In the genomic region with DNA sequence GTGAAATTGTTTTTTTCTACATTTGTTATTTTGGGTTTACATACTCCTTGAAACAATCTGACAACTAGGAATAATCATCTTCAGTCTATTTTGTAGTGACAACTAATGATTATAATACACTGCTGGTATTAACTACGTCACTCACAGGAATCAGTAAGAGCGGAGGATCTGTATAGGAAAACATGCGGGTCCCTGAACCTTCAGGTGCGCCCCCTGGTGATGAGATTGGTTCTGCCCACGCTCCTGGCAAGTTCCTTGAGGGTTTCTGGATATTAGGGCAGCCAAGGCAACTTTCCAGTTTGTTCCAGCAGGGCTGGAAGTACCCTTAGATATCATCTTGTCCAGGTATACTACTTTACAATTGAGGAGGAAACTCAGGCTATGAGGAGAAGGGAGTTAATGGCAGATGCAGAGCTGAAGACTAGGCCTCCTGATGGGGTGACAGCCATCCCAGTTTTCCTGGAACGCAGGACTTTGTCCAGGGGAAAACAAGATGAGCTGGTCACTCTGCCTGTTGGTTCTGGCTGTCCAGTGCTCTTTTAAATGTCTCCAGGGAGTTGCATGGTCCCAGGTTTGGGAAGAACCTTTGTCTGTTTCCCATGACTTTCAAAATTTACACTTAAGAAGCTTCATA, we compare ENCODE assay signal across 8 cellular contexts. TPM values are rescaled to one million over a fixed set of nuclear protein-coding genes. Genes with fewer than 3 reads are reported as not detected.
A peak's percentile ranks its signal among the peaks of the same experiment; 100 is the strongest.
DNase-seq lines count a peak whose midpoint lies in the region; ATAC-seq, FAIRE-seq and TF ChIP-seq lines count a peak whose summit lies in the region.

No MANE protein-coding gene starts in this region.

- H3K27me3 Mint-ChIP-seq in activated B cell treated with CpG ODN at 0.5 μM for 24 hours = no peaks in the 10 kb centered on the region

- TF ChIP-seq POLR2A in breast epithelium (IDR thresholded peaks at IDR 0.05) = no peak

- H3K4me3 ChIP-seq in AG09309 (ENCODE audit: control insufficient read depth, low read depth, low read length) = no peak overlapping the region
- H3K4me3 ChIP-seq in breast epithelium = no peak overlapping the region
- H3K4me3 ChIP-seq in kidney (ENCODE audit: low read length in 2 of 2) = no peak overlapping the region

- H3K27ac ChIP-seq in breast epithelium (no peak overlapping the region), kidney (ENCODE audit: low read depth in 2 of 2, low read length in 2 of 2) (no peak overlapping the region)

- ATAC-seq in activated B cell treated with CpG ODN at 0.5 μM for 24 hours (ENCODE audit: low read depth) (peak; percentile 82), GM21360 (IDR thresholded peaks at IDR 0.05; ENCODE audit: unreplicated experiment) (no peak)

- CTCF ChIA-PET in activated B cell treated with CpG ODN at 0.5 μM for 24 hours (lab: Charles Lee) = interaction anchor here (0.7 to 8.1 kb wide), 20 partner anchors 9 to 439 kb away, joined by 3 to 144 read pairs (median 4); a partner anchor contains a TSS

- H3K4me1 Mint-ChIP-seq in activated B cell treated with CpG ODN at 0.5 μM for 24 hours = peaks cover 5% of the 10 kb centered on the region

- no peak overlapping the region for H3K27ac Mint-ChIP-seq in activated B cell treated with CpG ODN at 0.5 μM for 24 hours

- H3K9me3 ChIP-seq in breast epithelium (no peaks in the 10 kb centered on the region), kidney (ENCODE audit: control insufficient read depth in 1 of 2, low read length in 2 of 2) (no peaks in the 10 kb centered on the region)

- H3K9me3 Mint-ChIP-seq in activated B cell treated with CpG ODN at 0.5 μM for 24 hours = no peaks in the 10 kb centered on the region

- POLR2A ChIA-PET in activated B cell treated with CpG ODN at 0.5 μM for 24 hours (lab: Charles Lee) = interaction anchor here (1.3 kb wide), 1 partner anchor 35 kb away, joined by 6 read pairs; a partner anchor contains a TSS

- intact Hi-C loops in activated B cell treated with CpG ODN at 0.5 μM for 24 hours (cut with micrococcal nuclease) (loop anchor here (1.0 kb wide), 3 partner anchors 33 to 440 kb away; no protein-coding TSS in a partner anchor), breast epithelium (cut with DNase I; ENCODE audit: low total_unique reads) (no loop called here), kidney (cut with DNase I) (no loop called here)

- peak; percentile 84 for TF ChIP-seq CTCF in AG09309 (IDR thresholded peaks at IDR 0.05; ENCODE audit: control insufficient read depth, insufficient read depth, low read depth, low read length, missing control alignments)
- TF ChIP-seq CTCF in GM20000 (IDR thresholded peaks at IDR 0.05; ENCODE audit: extremely low read depth, missing control alignments) = peak; percentile 88
- TF ChIP-seq CTCF in activated B cell treated with CpG ODN at 0.5 μM for 24 hours (IDR thresholded peaks at IDR 0.05) = peak; percentile 98
- peak in 2 of 3 donors; percentile 53 to 62 for TF ChIP-seq CTCF in breast epithelium (IDR thresholded peaks at IDR 0.05)
- peak; percentile 59 for TF ChIP-seq CTCF in kidney (IDR thresholded peaks at IDR 0.05; ENCODE audit: borderline replicate concordance, extremely low read depth, insufficient read depth)

- no peaks in the 10 kb centered on the region for H3K36me3 ChIP-seq in breast epithelium
- H3K36me3 ChIP-seq in kidney (ENCODE audit: control insufficient read depth in 1 of 2, insufficient read depth in 2 of 2, low read length in 2 of 2) = no peaks in the 10 kb centered on the region

- no peak for FAIRE-seq in kidney (lab: Jason Lieb, UNC)

- peak; percentile 35 for DNase-seq in AG09309 (ENCODE audit: low read depth)
- peak; percentile 84 for DNase-seq in GM20000 (ENCODE audit: low spot score)
- peak; percentile 52 for DNase-seq in NCI-H2196 (lab: John Stamatoyannopoulos, UW; ENCODE audit: unreplicated experiment)
- peak; percentile 47 for DNase-seq in activated B cell treated with CpG ODN at 0.5 μM for 24 hours
- peak; percentile 21 to 67 for DNase-seq in breast epithelium (ENCODE audit: low spot score in 2 of 2)
- DNase-seq in kidney = no peak
- peak; percentile 55 for DNase-seq in stimulated activated CD4-positive, alpha-beta T cell treated with anti-CD3 and anti-CD28 coated beads, Interleukin-2, amount 100 ng/mL, for 4 hours (ENCODE audit: low read depth)

- H3K27me3 ChIP-seq in breast epithelium = no peaks in the 10 kb centered on the region

- no peak overlapping the region for H3K4me3 Mint-ChIP-seq in activated B cell treated with CpG ODN at 0.5 μM for 24 hours

- H3K4me1 ChIP-seq in breast epithelium (no peaks in the 10 kb centered on the region), kidney (ENCODE audit: control insufficient read depth in 1 of 2, insufficient read depth in 1 of 2, low read depth in 1 of 2, low read length in 2 of 2) (no peaks in the 10 kb centered on the region)

- H3K9ac ChIP-seq in kidney (ENCODE audit: low read length in 2 of 2) = no peak overlapping the region

- no peaks in the 10 kb centered on the region for H3K36me3 Mint-ChIP-seq in activated B cell treated with CpG ODN at 0.5 μM for 24 hours (ENCODE audit: low read depth)

RNA-seq across cellular contexts. Expression of a gene that starts 15.0 kb away (rescaled TPM):
- not detected in 2 replicates for total RNA-seq in activated B cell treated with CpG ODN at 0.5 μM for 24 hours
- total RNA-seq in breast epithelium = not detected
- total RNA-seq in kidney = not detected
- not detected for polyA plus RNA-seq in kidney (ENCODE audit: insufficient read depth, low read depth, low replicate concordance)

RNA-seq across cellular contexts. Expression of a gene that starts 36.0 kb away (rescaled TPM):
- total RNA-seq in activated B cell treated with CpG ODN at 0.5 μM for 24 hours (76.6 and 84.1 TPM in 2 replicates), breast epithelium (10 to 100 TPM; 42.7 to 55.8 (median 52.4) TPM), kidney (41.8 TPM)
- 7.6 TPM for polyA plus RNA-seq in kidney (ENCODE audit: insufficient read depth, low read depth, low replicate concordance)
